ENCODE assay signal across 11 cellular contexts in the genomic region with DNA sequence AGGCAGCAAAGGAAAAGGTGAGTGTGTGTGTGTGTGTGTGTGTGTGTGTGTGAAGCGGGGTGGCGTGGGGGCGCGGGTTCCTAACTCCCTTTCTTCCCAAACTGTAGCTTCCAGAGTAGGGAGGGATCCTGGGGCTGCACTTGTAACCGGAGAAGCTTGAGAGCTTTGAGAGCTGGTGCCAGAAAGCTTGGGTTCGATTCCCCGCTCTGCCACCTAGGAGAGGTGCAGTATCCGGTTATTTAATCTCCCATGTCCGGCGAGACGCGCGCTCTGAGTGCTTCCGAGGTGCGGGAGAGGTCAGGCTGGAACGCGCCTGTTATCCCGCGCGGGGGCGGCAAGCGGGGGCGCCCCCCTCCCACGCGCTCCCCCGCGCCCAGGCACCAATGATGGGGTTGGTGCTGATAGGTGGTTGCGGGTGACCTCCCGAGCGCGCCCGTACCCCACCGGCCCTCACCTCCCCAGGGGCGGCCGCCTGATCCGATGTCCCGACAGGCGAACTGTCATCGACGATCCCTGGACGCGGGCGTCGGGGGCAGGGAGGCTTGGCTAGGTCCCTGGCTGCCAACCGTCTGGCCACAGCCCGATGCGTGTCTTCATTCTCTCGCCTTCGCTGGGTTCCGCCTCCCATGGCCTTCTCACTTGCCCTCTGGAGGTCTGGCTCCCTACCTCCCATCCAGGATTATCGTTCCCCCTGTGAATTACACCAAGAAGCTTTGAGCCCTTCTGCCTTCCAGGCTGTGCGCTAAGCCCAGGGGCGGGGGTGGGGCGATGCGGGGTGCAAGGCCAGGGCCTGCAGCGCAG. TPM values are rescaled to one million over a fixed set of nuclear protein-coding genes. Genes with fewer than 3 reads are reported as not detected.
DNase-seq lines count a peak whose midpoint lies in the region; ATAC-seq, FAIRE-seq and TF ChIP-seq lines count a peak whose summit lies in the region.
"Had no signal": no experiment of that assay in that cellular context is flagged by ENCODE, and none has a peak within 500 bp of the region (broad histone marks: within the 10 kb centered on the region; RNA-seq: fewer than 3 reads in every experiment).

No MANE protein-coding gene starts in this region.

- H3K4me1 ChIP-seq in heart right ventricle (peaks cover 0 to 12% (median 3%) of the 10 kb centered on the region in 9 donors), parathyroid adenoma (no peaks in the 10 kb centered on the region)

- ATAC-seq in T-helper 17 cell (peak; percentile 23), heart right ventricle (peak; percentile 28 to 67 (median 46))

- peaks cover 2 to 51% (median 30%) of the 10 kb centered on the region in 7 donors for H3K27me3 ChIP-seq in heart right ventricle
- no peaks in the 10 kb centered on the region for H3K27me3 ChIP-seq in parathyroid adenoma (ENCODE audit: control insufficient read depth, insufficient read depth, low read length)

- peak overlapping the region in 8 of 10 donors; percentile 4 to 53 (median 39) for H3K4me3 ChIP-seq in heart right ventricle
- H3K4me3 ChIP-seq in parathyroid adenoma (ENCODE audit: low read depth, low read length): no peak overlapping the region

- H3K27ac ChIP-seq in heart right ventricle (peak overlapping the region in 3 of 10 donors; percentile 27 to 89 (median 30)), parathyroid adenoma (no peak overlapping the region)

- H3K27me3 Mint-ChIP-seq in T-helper 17 cell: peaks cover 17% of the 10 kb centered on the region

- H3K4me1 Mint-ChIP-seq in T-helper 17 cell: no peaks in the 10 kb centered on the region

- H3K4me3 Mint-ChIP-seq in T-helper 17 cell: no peak overlapping the region
- H3K4me3 Mint-ChIP-seq: activated naive CD4-positive, alpha-beta T cell treated with anti-CD3 and anti-CD28 coated beads, Interleukin-2, amount 50 U/mL, for 24 hours had no signal

- H3K27ac Mint-ChIP-seq in T-helper 17 cell: no peak overlapping the region

- peak overlapping the region; percentile 69 for H2AFZ ChIP-seq in parathyroid adenoma

- DNase-seq in D721Med (ENCODE audit: insufficient read length, low spot score) (peak; percentile 93), T-helper 17 cell (no peak), heart right ventricle (peak in 1 of 2 donors; percentile 20), DMS 273 treated with DMSO at 0.1 percent for 48 hours (lab: John Stamatoyannopoulos, UW) (no peak), NCI-H345 (lab: John Stamatoyannopoulos, UW) (no peak), COR-L47 (lab: John Stamatoyannopoulos, UW) (no peak)
- DNase-seq in activated naive CD4-positive, alpha-beta T cell treated with anti-CD3 and anti-CD28 coated beads, Interleukin-2, amount 50 U/mL, for 16 hours: no peak

- peaks cover 0 to under 1% (median 0%) of the 10 kb centered on the region in 9 donors for H3K36me3 ChIP-seq in heart right ventricle
- no peaks in the 10 kb centered on the region for H3K36me3 ChIP-seq in parathyroid adenoma (ENCODE audit: control insufficient read depth, insufficient read depth, low read length)

- H3K9ac ChIP-seq in parathyroid adenoma: no peak overlapping the region

- no peak overlapping the region for H3K4me2 ChIP-seq in parathyroid adenoma (ENCODE audit: low read length)

- FAIRE-seq in D721Med (lab: Jason Lieb, UNC): no peak
- FAIRE-seq: HTR-8/SVneo had no signal

- no peaks in the 10 kb centered on the region for H3K36me3 Mint-ChIP-seq in T-helper 17 cell (ENCODE audit: low read depth)
- H3K36me3 Mint-ChIP-seq: activated naive CD4-positive, alpha-beta T cell treated with anti-CD3 and anti-CD28 coated beads, Interleukin-2, amount 50 U/mL, for 24 hours had no signal

- H3K9me3 ChIP-seq in T-helper 17 cell (ENCODE audit: control insufficient read depth, low read length, poor library complexity, severe bottlenecking): no peaks in the 10 kb centered on the region
- no peaks in the 10 kb centered on the region for H3K9me3 ChIP-seq in heart right ventricle
- no peaks in the 10 kb centered on the region for H3K9me3 ChIP-seq in parathyroid adenoma (ENCODE audit: control insufficient read depth, low read length)

- H3K79me2 ChIP-seq in parathyroid adenoma: no peaks in the 10 kb centered on the region

- 14 to 19% methylated on average over 43 to 56 of the region's 56 CpGs for WGBS in heart right ventricle, 2 donors

- TF ChIP-seq CTCF in D721Med (IDR thresholded peaks at IDR 0.05; ENCODE audit: insufficient read depth, missing control alignments) (no peak), heart right ventricle (IDR thresholded peaks at IDR 0.05) (no peak), parathyroid adenoma (IDR thresholded peaks at IDR 0.05) (no peak)

- intact Hi-C loops in heart right ventricle (cut with DNase I): no loop called here

RNA-seq across cellular contexts. Expression of a gene that starts 7.4 kb away (rescaled TPM):
- total RNA-seq in T-helper 17 cell (1 to 10 TPM; 6.8 to 7.3 TPM), heart right ventricle (10 to 100 TPM in 1 of 10 donors, 1 to 10 TPM in 9; 1.8 to 17.8 (median 4.0) TPM)
- 1 to 10 TPM; 1.0 to 2.6 TPM for polyA plus RNA-seq in heart right ventricle

RNA-seq across cellular contexts. Expression of a gene that starts 24.7 kb away (rescaled TPM):
- total RNA-seq in T-helper 17 cell (1 to 10 TPM in 1 of 2 donors, under 1 TPM in 1; 0.17 to 1.1 TPM), heart right ventricle (1 to 10 TPM in 4 of 10 donors, under 1 TPM in 6; 0.17 to 1.6 (median 0.82) TPM)
- polyA plus RNA-seq in heart right ventricle: under 1 TPM; 0.59 to 0.74 TPM

RNA-seq across cellular contexts. Expression of a gene that starts 52.4 kb away (rescaled TPM):
- total RNA-seq in T-helper 17 cell (10 to 100 TPM; 74.0 to 93.6 TPM), heart right ventricle (10 to 100 TPM; 13.3 to 24.0 (median 17.4) TPM)
- polyA plus RNA-seq in heart right ventricle: 10 to 100 TPM; 12.0 to 13.0 TPM

RNA-seq across cellular contexts. Expression of a gene that starts 60.0 kb away (rescaled TPM):
- total RNA-seq in T-helper 17 cell: not detected
- total RNA-seq in heart right ventricle: not detected
- polyA plus RNA-seq in heart right ventricle: under 1 TPM; 0.06 to 0.15 TPM
- total RNA-seq: liver had no signal
